In the genomic region with DNA sequence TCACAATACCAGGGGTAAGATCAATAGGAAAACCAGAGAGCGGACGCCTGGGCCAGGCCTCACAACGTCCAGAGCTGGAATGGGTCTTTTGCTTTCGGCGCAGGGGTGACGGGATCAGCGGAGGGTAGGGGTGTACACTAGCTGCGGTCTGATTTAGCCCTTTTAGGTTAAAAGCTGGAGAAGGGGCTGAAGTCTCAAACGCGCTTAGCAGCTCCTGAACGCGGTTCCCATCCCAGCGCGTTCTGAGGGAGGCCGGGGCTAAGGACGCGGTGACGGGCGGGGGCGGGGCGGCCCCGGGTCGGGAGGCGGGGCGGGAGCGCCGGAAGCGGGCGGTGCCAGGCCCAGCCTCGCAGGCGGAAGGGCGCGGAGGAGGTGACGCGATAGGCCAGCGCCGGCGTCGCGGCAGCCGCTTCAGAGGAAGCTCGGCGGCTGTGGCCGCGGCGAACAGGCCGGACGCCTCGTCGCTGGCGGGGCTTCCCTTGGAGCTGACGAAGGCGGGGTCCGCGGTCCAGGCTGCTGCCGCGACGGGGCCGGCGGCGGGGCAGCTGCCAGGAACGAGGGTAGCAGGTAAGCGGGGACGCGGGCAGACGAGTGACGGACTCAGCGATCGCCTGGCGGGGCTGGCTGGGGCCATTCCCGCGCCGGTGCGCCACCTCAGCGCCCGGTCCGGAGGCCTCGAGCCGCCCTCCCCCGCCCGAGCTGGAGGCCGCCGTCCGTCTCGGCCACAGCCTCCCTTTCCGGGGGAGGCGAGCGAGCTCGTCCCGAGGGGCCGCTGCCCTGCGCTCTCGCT, we compare ENCODE assay signal across 8 cellular contexts. TPM values are rescaled to one million over a fixed set of nuclear protein-coding genes. Genes with fewer than 3 reads are reported as not detected.
DNase-seq lines count a peak whose midpoint lies in the region; ATAC-seq and TF ChIP-seq lines count a peak whose summit lies in the region.

A gene with protein sequence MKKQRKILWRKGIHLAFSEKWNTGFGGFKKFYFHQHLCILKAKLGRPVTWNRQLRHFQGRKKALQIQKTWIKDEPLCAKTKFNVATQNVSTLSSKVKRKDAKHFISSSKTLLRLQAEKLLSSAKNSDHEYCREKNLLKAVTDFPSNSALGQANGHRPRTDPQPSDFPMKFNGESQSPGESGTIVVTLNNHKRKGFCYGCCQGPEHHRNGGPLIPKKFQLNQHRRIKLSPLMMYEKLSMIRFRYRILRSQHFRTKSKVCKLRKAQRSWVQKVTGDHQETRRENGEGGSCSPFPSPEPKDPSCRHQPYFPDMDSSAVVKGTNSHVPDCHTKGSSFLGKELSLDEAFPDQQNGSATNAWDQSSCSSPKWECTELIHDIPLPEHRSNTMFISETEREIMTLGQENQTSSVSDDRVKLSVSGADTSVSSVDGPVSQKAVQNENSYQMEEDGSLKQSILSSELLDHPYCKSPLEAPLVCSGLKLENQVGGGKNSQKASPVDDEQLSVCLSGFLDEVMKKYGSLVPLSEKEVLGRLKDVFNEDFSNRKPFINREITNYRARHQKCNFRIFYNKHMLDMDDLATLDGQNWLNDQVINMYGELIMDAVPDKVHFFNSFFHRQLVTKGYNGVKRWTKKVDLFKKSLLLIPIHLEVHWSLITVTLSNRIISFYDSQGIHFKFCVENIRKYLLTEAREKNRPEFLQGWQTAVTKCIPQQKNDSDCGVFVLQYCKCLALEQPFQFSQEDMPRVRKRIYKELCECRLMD (plus strand): TSS at position 414 of the 790 bp plus-strand sequence. CDS start 17,262 bp downstream, outside the sequence.

- H3K4me3 ChIP-seq in lung = peak within 1 kb of the TSS; percentile 98

- no peaks in the 10 kb centered on the region for H3K36me3 ChIP-seq in lung (ENCODE audit: control insufficient read depth in 2 of 2, insufficient read depth in 2 of 2, low read length in 2 of 2)

- ATAC-seq in GM21367 (IDR thresholded peaks at IDR 0.05; ENCODE audit: unreplicated experiment) = peak; percentile 87
- peak; percentile 99 for ATAC-seq in lung (ENCODE audit: insufficient read depth, low FRiP score)

- no peaks in the 10 kb centered on the region for H3K27me3 ChIP-seq in lung (ENCODE audit: control insufficient read depth, insufficient read depth)

- WGBS in lung, 2 donors = 1% methylated on average over 39 to 93 of the region's 93 CpGs

- no peak for TF ChIP-seq CTCF in lung (IDR thresholded peaks at IDR 0.05; ENCODE audit: control extremely low read depth, extremely low read depth)

- H3K4me1 ChIP-seq in lung (ENCODE audit: control insufficient read depth in 2 of 2, insufficient read depth in 2 of 2, low read length in 2 of 2) = peaks cover 8 to 11% of the 10 kb centered on the region in 2 donors

- DNase-seq in COLO829 (ENCODE audit: low spot score) = peak; percentile 80
- peak; percentile 83 for DNase-seq in HT1080 (ENCODE audit: low read depth)
- peak; percentile 81 for DNase-seq in NK-92 treated with Interleukin-12 subunit alpha and Interleukin-12 subunit beta, amount 100 ng/mL, for 24 hours (lab: John Stamatoyannopoulos, UW)
- peak; percentile 94 for DNase-seq in activated CD8-positive, alpha-beta memory T cell treated with anti-CD3 and anti-CD28 coated beads for 24 hours
- peak; percentile 83 for DNase-seq in effector CD4-positive, alpha-beta T cell
- peak; percentile 89 for DNase-seq in lung (ENCODE audit: low spot score)
- peak; percentile 76 to 89 (median 82) for DNase-seq in stimulated activated CD4-positive, alpha-beta T cell treated with anti-CD3 and anti-CD28 coated beads, TNF-alpha, amount 100 ng/mL, for 24 hours (ENCODE audit: low read depth in 3 of 3)

- H3K9me3 ChIP-seq in lung (ENCODE audit: control insufficient read depth in 2 of 2, insufficient read depth in 1 of 2, low read length in 1 of 2) = no peaks in the 10 kb centered on the region

- H3K27ac ChIP-seq in lung (ENCODE audit: low read depth in 1 of 2, low read length in 1 of 2) = peak within 1 kb of the TSS; percentile 93 to 99

RNA-seq across cellular contexts. Expression of the gene that starts here (rescaled TPM):
- total RNA-seq in HT1080 (2014; rRNA removed; shearing (Covaris generic)) = 57.3 and 60.2 TPM in 2 replicates
- polyA plus RNA-seq in HT1080 (2015; cell fraction: cytosol; rRNA removed) = 17.7 and 20.6 TPM in 2 replicates
- polyA plus RNA-seq in HT1080 (2015; cell fraction: nucleus; rRNA removed) = 39.5 and 41.2 TPM in 2 replicates
- 10 to 100 TPM; 26.6 to 55.7 TPM for total RNA-seq in lung
- 10 to 100 TPM in 1 of 2 donors, 1 to 10 TPM in 1; 7.7 to 10.8 TPM for polyA plus RNA-seq in lung

Comparison
In these comparisons a context has a peak if more than half of its experiments do, and no peak if none do; other contexts are left out.
1. Peak in every context shown above with its lines: DNase-seq, ATAC-seq, H3K4me3 ChIP-seq and H3K27ac ChIP-seq.